8 cellular contexts compared by ENCODE assay signal in genomic region chr6:31400467-31401289, GRCh38. TPM values are rescaled to one million over a fixed set of nuclear protein-coding genes. Genes with fewer than 3 reads are reported as not detected.
DNase-seq lines count a peak whose midpoint lies in the region; ATAC-seq and TF ChIP-seq lines count a peak whose summit lies in the region.

No MANE protein-coding gene starts in this region.

- H2AK5ac ChIP-seq in neuronal stem cell (ENCODE audit: low read depth, low read length), result no peak overlapping the region

- no peak overlapping the region for H2BK120ac ChIP-seq in neuronal stem cell (ENCODE audit: low read depth, low read length)

- H3K18ac ChIP-seq in neuronal stem cell (ENCODE audit: low read length), result peak overlapping the region; percentile 9

- CTCF ChIA-PET in PC-9 (lab: Charles Lee), result interaction anchor here (0.7 to 1.4 kb wide), 5 partner anchors 41 to 198 kb away, joined by 3 to 7 read pairs (median 5); no protein-coding TSS in a partner anchor

- H2BK15ac ChIP-seq in neuronal stem cell (ENCODE audit: low read length), result no peak overlapping the region

- no peaks in the 10 kb centered on the region for H3K9me2 ChIP-seq in PC-9 (ENCODE audit: insufficient read depth)

- H3K4me2 ChIP-seq in PC-9 (peak overlapping the region; percentile 71), neuronal stem cell (ENCODE audit: insufficient read depth, low read length, poor library complexity, severe bottlenecking) (peak overlapping the region; percentile 87)

- TF ChIP-seq POLR2A in testis (IDR thresholded peaks at IDR 0.05), result no peak

- H4K91ac ChIP-seq in neuronal stem cell (ENCODE audit: low read depth, low read length, poor library complexity), result no peak overlapping the region

- H3K9me3 ChIP-seq in PC-9 (ENCODE audit: insufficient read depth, low read depth) (no peaks in the 10 kb centered on the region), neuronal stem cell (replicated peaks in 1 of 2; ENCODE audit: control insufficient read depth in 2 of 2, insufficient read depth in 1 of 2, low read depth in 1 of 2, low read length in 2 of 2) (peaks cover 2 to 17% of the 10 kb centered on the region in 2 donors), testis (no peaks in the 10 kb centered on the region)

- H3K79me2 ChIP-seq in PC-9 (ENCODE audit: low read depth), result 0 out of 2 replicates have a peak, but pooled peaks cover 5% of the 10 kb centered on the region

- H2AFZ ChIP-seq in PC-9, result peak overlapping the region; percentile 86
- H2AFZ ChIP-seq in neuronal stem cell (ENCODE audit: low read length), result no peak overlapping the region

- H2BK5ac ChIP-seq in neuronal stem cell (ENCODE audit: low read length), result no peak overlapping the region

- no peaks in the 10 kb centered on the region for H3K9me3 Mint-ChIP-seq in activated T-helper 17 cell treated with anti-CD3 and anti-CD28 coated beads, Interleukin-2, amount 50 U/mL, for 72 hours

- DNase-seq in AML-193 (lab: John Stamatoyannopoulos, UW), result peak; percentile 92
- peak in 1 of 2 experiments; percentile 47 for DNase-seq in PC-9
- DNase-seq in fibroblast of the aortic adventitia (ENCODE audit: low read depth), result peak; percentile 71
- peak; percentile 30 for DNase-seq in neuronal stem cell (ENCODE audit: low spot score)
- peak; percentile 83 for DNase-seq in testis
- DNase-seq in NCI-H345 treated with DMSO at 0.1 percent for 48 hours (lab: John Stamatoyannopoulos, UW; ENCODE audit: unreplicated experiment), result no peak

- peaks cover 8% of the 10 kb centered on the region for H3K79me1 ChIP-seq in neuronal stem cell (ENCODE audit: low read depth, low read length)

- H3F3A ChIP-seq in PC-9 (ENCODE audit: insufficient read depth, low read depth), result peaks cover 4% of the 10 kb centered on the region; the same call in 1 of the 2 replicates

- no peak overlapping the region for H3K23ac ChIP-seq in neuronal stem cell (ENCODE audit: low read depth, low read length, poor library complexity)

- no CpG with 5 or more reads among the region's 30 CpGs for WGBS in neuronal stem cell (ENCODE audit: extremely low coverage in 2 of 2, insufficient read length in 2 of 2, insufficient replicate concordance in 1 of 2), 2 donors
- WGBS in testis, 2 donors, result 1 to 2% methylated on average over 26 to 30 of the region's 30 CpGs

- no peaks in the 10 kb centered on the region for H3K36me3 ChIP-seq in PC-9 (ENCODE audit: low read depth)
- peaks cover 0 to under 1% of the 10 kb centered on the region in 2 donors for H3K36me3 ChIP-seq in neuronal stem cell (replicated peaks in 1 of 2; ENCODE audit: control insufficient read depth in 2 of 2, insufficient read depth in 2 of 2, low read length in 2 of 2)
- H3K36me3 ChIP-seq in testis (ENCODE audit: low read depth, missing control alignments), result no peaks in the 10 kb centered on the region

- peak overlapping the region; percentile 67 for H3K4me3 ChIP-seq in PC-9
- H3K4me3 ChIP-seq in fibroblast of the aortic adventitia (ENCODE audit: low read depth, low read length), result peak overlapping the region; percentile 90
- H3K4me3 ChIP-seq in neuronal stem cell (ENCODE audit: low read length in 2 of 2), result peak overlapping the region in 1 of 2 donors; percentile 88
- H3K4me3 ChIP-seq in testis, result peak overlapping the region; percentile 72 to 82

- no peak overlapping the region for H3K14ac ChIP-seq in neuronal stem cell (ENCODE audit: low read length)

- no peaks in the 10 kb centered on the region for H3K27me3 Mint-ChIP-seq in activated T-helper 17 cell treated with anti-CD3 and anti-CD28 coated beads, Interleukin-2, amount 50 U/mL, for 72 hours

- peaks cover 18% of the 10 kb centered on the region for H3K36me3 Mint-ChIP-seq in activated T-helper 17 cell treated with anti-CD3 and anti-CD28 coated beads, Interleukin-2, amount 50 U/mL, for 72 hours (ENCODE audit: low read depth)

- H3K4me1 Mint-ChIP-seq in activated T-helper 17 cell treated with anti-CD3 and anti-CD28 coated beads, Interleukin-2, amount 50 U/mL, for 72 hours, result peaks cover 36% of the 10 kb centered on the region

- peak; percentile 35 for ATAC-seq in GM21825 (IDR thresholded peaks at IDR 0.05; ENCODE audit: unreplicated experiment)
- peak; percentile 52 for ATAC-seq in activated T-helper 17 cell treated with anti-CD3 and anti-CD28 coated beads, Interleukin-2, amount 50 U/mL, for 72 hours (replicated peaks)

- peak overlapping the region; percentile 84 for H3K4me3 Mint-ChIP-seq in activated T-helper 17 cell treated with anti-CD3 and anti-CD28 coated beads, Interleukin-2, amount 50 U/mL, for 72 hours

- peak overlapping the region; percentile 40; the same call in 1 of the 2 replicates for H3K27ac ChIP-seq in PC-9
- H3K27ac ChIP-seq in neuronal stem cell (replicated peaks; ENCODE audit: low read length), result no peak overlapping the region
- peak overlapping the region; percentile 93 to 97 for H3K27ac ChIP-seq in testis

- no peak overlapping the region for H4K8ac ChIP-seq in neuronal stem cell (ENCODE audit: low read depth, low read length)

- intact Hi-C loops in PC-9 (cut with micrococcal nuclease; ENCODE audit: unreplicated experiment), result loop anchor here (2.0 kb wide), 2 partner anchors 94 to 142 kb away; partner anchors contain the start of gene DDX39B
- intact Hi-C loops in testis (cut with DNase I; ENCODE audit: low total_unique reads), result no loop called here

- H3K4ac ChIP-seq in neuronal stem cell (ENCODE audit: low read length), result no peak overlapping the region

- no peaks in the 10 kb centered on the region for H4K20me1 ChIP-seq in PC-9 (ENCODE audit: insufficient read depth)

- H3K27me3 ChIP-seq in PC-9 (ENCODE audit: insufficient read depth, low read depth) (0 out of 2 replicates have a peak, but pooled peaks cover 15% of the 10 kb centered on the region), neuronal stem cell (ENCODE audit: control insufficient read depth in 3 of 3, insufficient read depth in 3 of 3, low read depth in 1 of 3, low read length in 3 of 3) (peaks cover 0 to 62% (median 3%) of the 10 kb centered on the region in 3 experiments), testis (no peaks in the 10 kb centered on the region)

- TSS peak; percentile 53 for BruUV-seq in PC-9 (replicated peaks; lab: Mats Ljungman, UMichigan)

- no peak for TF ChIP-seq CTCF in PC-9 (conservative IDR thresholded peaks at IDR 0.05)
- no peak for TF ChIP-seq CTCF in fibroblast of the aortic adventitia (IDR thresholded peaks at IDR 0.05; ENCODE audit: insufficient read depth, low read length)
- no peak for TF ChIP-seq CTCF in testis (IDR thresholded peaks at IDR 0.05)

- no peak overlapping the region for H2BK12ac ChIP-seq in neuronal stem cell (ENCODE audit: low read length)

- H3K9ac ChIP-seq in neuronal stem cell (ENCODE audit: low read depth, low read length, poor library complexity), result no peak overlapping the region

- POLR2A ChIA-PET in PC-9 (lab: Charles Lee; ENCODE audit: unreplicated experiment), result interaction anchor here (0.6 to 0.7 kb wide), 8 partner anchors 31 to 786 kb away, joined by 3 to 15 read pairs (median 4); no protein-coding TSS in a partner anchor

- H3K27ac Mint-ChIP-seq in activated T-helper 17 cell treated with anti-CD3 and anti-CD28 coated beads, Interleukin-2, amount 50 U/mL, for 72 hours, result peak overlapping the region; percentile 47

- H3K4me1 ChIP-seq in PC-9 (replicated peaks; ENCODE audit: insufficient read depth), result peaks cover 10% of the 10 kb centered on the region
- peaks cover 4 to 6% of the 10 kb centered on the region in 2 donors for H3K4me1 ChIP-seq in neuronal stem cell (ENCODE audit: control insufficient read depth in 2 of 2, insufficient read depth in 1 of 2, low read depth in 1 of 2, low read length in 2 of 2)
- peaks cover 26% of the 10 kb centered on the region for H3K4me1 ChIP-seq in testis

RNA-seq across cellular contexts. Expression of gene MICA, which starts 2.7 kb away (rescaled TPM):
- total RNA-seq in PC-9 (2021) (11.8 and 13.5 TPM in 2 replicates), fibroblast of the aortic adventitia (ENCODE audit: low replicate concordance) (12.7 and 13.3 TPM in 2 replicates), testis (10 to 100 TPM; 24.7 to 28.2 TPM)
- total RNA-seq in activated T-helper 17 cell treated with anti-CD3 and anti-CD28 coated beads, Interleukin-2, amount 50 U/mL, for 72 hours, result 10 to 100 TPM; 11.6 to 16.2 TPM
- polyA plus RNA-seq in neuronal stem cell (2013, experiment 1 of 2), result 16.9 TPM
- polyA plus RNA-seq in neuronal stem cell (2013, experiment 2 of 2), result 17.1 TPM
- 18.2 TPM for polyA plus RNA-seq in testis (ENCODE audit: insufficient read depth, low read depth, low replicate concordance)

RNA-seq across cellular contexts. Expression of gene HLA-B, which starts 43.7 kb away (rescaled TPM):
- total RNA-seq in PC-9 (2021), result 137 and 204 TPM in 2 replicates
- total RNA-seq in activated T-helper 17 cell treated with anti-CD3 and anti-CD28 coated beads, Interleukin-2, amount 50 U/mL, for 72 hours, result 1,000 to 10,000 TPM; 3,089 to 4,180 TPM
- total RNA-seq in fibroblast of the aortic adventitia (ENCODE audit: low replicate concordance), result 52.0 and 84.2 TPM in 2 replicates
- 40.0 TPM for polyA plus RNA-seq in neuronal stem cell (2013, experiment 1 of 2)
- 38.4 TPM for polyA plus RNA-seq in neuronal stem cell (2013, experiment 2 of 2)
- total RNA-seq in testis, result 100 to 1,000 TPM; 425 to 439 TPM
- 943 TPM for polyA plus RNA-seq in testis (ENCODE audit: insufficient read depth, low read depth, low replicate concordance)

Comparison
In these comparisons a context has a peak if more than half of its experiments do, and no peak if none do; other contexts are left out.
1. RNA of gene HLA-B, which starts 43.7 kb away (total RNA-seq): 3,089 to 4,180 TPM in activated T-helper 17 cell treated with anti-CD3 and anti-CD28 coated beads, Interleukin-2, amount 50 U/mL, for 72 hours; 425 to 439 TPM in testis, 137 to 204 TPM in PC-9 and 52.0 to 84.2 TPM in fibroblast of the aortic adventitia; every median in the first group is over 4 times any median in the second.